16 cellular contexts compared by ENCODE assay signal in genomic region chr1:99777752-99778151, GRCh38. TPM values are rescaled to one million over a fixed set of nuclear protein-coding genes. Genes with fewer than 3 reads are reported as not detected.
A peak's percentile ranks its signal among the peaks of the same experiment; 100 is the strongest.
DNase-seq lines count a peak whose midpoint lies in the region; ATAC-seq, FAIRE-seq and TF ChIP-seq lines count a peak whose summit lies in the region.
"Had no signal": no experiment of that assay in that cellular context is flagged by ENCODE, and none has a peak within 500 bp of the region (broad histone marks: within the 10 kb centered on the region; RNA-seq: fewer than 3 reads in every experiment).

No MANE protein-coding gene starts in this region.

- DNase-seq in HepG2 (ENCODE audit: low spot score) (no peak), right lobe of liver (no peak), PC-3 (no peak), fibroblast of mammary gland (ENCODE audit: low read depth) (peak; percentile 20), right cardiac atrium (no peak), colonic mucosa (no peak)
- no peak for DNase-seq in activated naive CD4-positive, alpha-beta T cell treated with Interleukin-2 at 50 U/mL for 16 hours
- DNase-seq: 8988T; C1 segment of cervical spinal cord; Calu3; CD4-positive, alpha-beta T cell; DMS 273 treated with DMSO at 0.1 percent for 48 hours; DMS79 had no signal

- H3K27me3 ChIP-seq in HepG2 (ENCODE audit: control insufficient read depth in 1 of 2, insufficient read depth in 2 of 2, low read length in 2 of 2) (no peaks in the 10 kb centered on the region), right lobe of liver (no peaks in the 10 kb centered on the region), PC-3 (ENCODE audit: low read length) (no peaks in the 10 kb centered on the region), right cardiac atrium (ENCODE audit: control insufficient read depth, insufficient read depth) (no peaks in the 10 kb centered on the region), colonic mucosa (no peaks in the 10 kb centered on the region)

- no peak for TF ChIP-seq EP300 in HepG2 (IDR thresholded peaks at IDR 0.05; ENCODE audit: low read depth in 2 of 2, low read length in 2 of 2)
- no peak for TF ChIP-seq EP300 in HepG2 (CRISPR knock-in tag; IDR thresholded peaks at IDR 0.05; ENCODE audit: borderline replicate concordance)

- H3K79me2 ChIP-seq in HepG2 (ENCODE audit: insufficient read depth, low read length) (no peaks in the 10 kb centered on the region), PC-3 (ENCODE audit: low read length) (no peaks in the 10 kb centered on the region)

- H3K4me1 ChIP-seq in HepG2 (ENCODE audit: insufficient read depth, low read length) (no peaks in the 10 kb centered on the region; the same call in 1 of the 2 replicates), right lobe of liver (no peaks in the 10 kb centered on the region), PC-3 (ENCODE audit: insufficient read depth, low read length) (no peaks in the 10 kb centered on the region), right cardiac atrium (ENCODE audit: control insufficient read depth, insufficient read depth, low read length) (no peaks in the 10 kb centered on the region), colonic mucosa (no peaks in the 10 kb centered on the region)

- H3K4me2 ChIP-seq in HepG2 (ENCODE audit: low read depth, low read length) (no peak overlapping the region), PC-3 (ENCODE audit: low read length) (no peak overlapping the region)

- H4K20me1 ChIP-seq in HepG2 (ENCODE audit: insufficient read depth, low read length) (no peaks in the 10 kb centered on the region), PC-3 (ENCODE audit: low read length) (no peaks in the 10 kb centered on the region)

- ATAC-seq in HepG2 (no peak), right lobe of liver (no peak), PC-3 (peak; percentile 60), right cardiac atrium (no peak), HG02938 (IDR thresholded peaks at IDR 0.05; ENCODE audit: unreplicated experiment) (no peak)
- ATAC-seq: GM12878, HCT116 had no signal

- TF ChIP-seq POLR2A in HepG2 (IDR thresholded peaks at IDR 0.05; ENCODE audit: insufficient read depth in 1 of 2, low read depth in 2 of 2, low read length in 2 of 2) (no peak), right lobe of liver (IDR thresholded peaks at IDR 0.05) (no peak)

- no peak overlapping the region for H3K4me3 ChIP-seq in HepG2 (replicated peaks in 1 of 3; ENCODE audit: insufficient read depth in 1 of 3, low read depth in 2 of 3, low read length in 3 of 3)
- no peak overlapping the region for H3K4me3 ChIP-seq in right lobe of liver
- no peak overlapping the region for H3K4me3 ChIP-seq in PC-3 (ENCODE audit: low read length)
- no peak overlapping the region for H3K4me3 ChIP-seq in fibroblast of mammary gland (ENCODE audit: control insufficient read depth, low read depth, low read length)
- H3K4me3 ChIP-seq in right cardiac atrium (ENCODE audit: low read length) = no peak overlapping the region
- no peak overlapping the region for H3K4me3 ChIP-seq in colonic mucosa
- H3K4me3 ChIP-seq: GM12878 had no signal

- BruUV-seq in HepG2 (replicated peaks; lab: Mats Ljungman, UMichigan) = no TSS peak
- no TSS peak for BruUV-seq in PC-3 (replicated peaks; lab: Mats Ljungman, UMichigan)

- no peak for TF ChIP-seq RAD21 in HepG2 (CRISPR knock-in tag; IDR thresholded peaks at IDR 0.05)

- peak overlapping the region; percentile 76 for H2AFZ ChIP-seq in HepG2 (ENCODE audit: low read length)
- no peak overlapping the region for H2AFZ ChIP-seq in PC-3 (ENCODE audit: low read length)

- no peaks in the 10 kb centered on the region for H3F3A ChIP-seq in PC-3 (ENCODE audit: low read length, unreplicated experiment)

- TF ChIP-seq CTCF in HepG2 (CRISPR knock-in tag; IDR thresholded peaks at IDR 0.05) (no peak), right lobe of liver (IDR thresholded peaks at IDR 0.05) (no peak), PC-3 (conservative IDR thresholded peaks at IDR 0.05; ENCODE audit: low read depth, low read length) (no peak), fibroblast of mammary gland (conservative IDR thresholded peaks at IDR 0.05; ENCODE audit: control insufficient read depth, insufficient read depth, low read depth, low read length) (no peak), colonic mucosa (IDR thresholded peaks at IDR 0.05) (no peak)

- H3K9me2 ChIP-seq in PC-3 (replicated peaks; ENCODE audit: low read length) = no peaks in the 10 kb centered on the region

- in situ Hi-C loops in HepG2 (cut with HindIII; ENCODE audit: extremely low pct_ligation_motif_present, low pct_unique_long_range_greater_than_20kb) = no loop called here

- H3K9me3 ChIP-seq in HepG2 (ENCODE audit: low read length) (no peaks in the 10 kb centered on the region), right lobe of liver (no peaks in the 10 kb centered on the region), PC-3 (ENCODE audit: low read length) (no peaks in the 10 kb centered on the region), right cardiac atrium (ENCODE audit: control insufficient read depth, low read length) (no peaks in the 10 kb centered on the region), colonic mucosa (no peaks in the 10 kb centered on the region)

- CTCF ChIA-PET in HepG2 (lab: Yijun Ruan, JAX; ENCODE audit: low intra/inter-chr PET ratio, low total read pairs) = no interaction called here
- CTCF ChIA-PET in PC-3 (lab: Charles Lee) = no interaction called here

- H3K27ac ChIP-seq in HepG2 (ENCODE audit: extremely low read length, insufficient read depth, low read length) (no peak overlapping the region), right lobe of liver (no peak overlapping the region), PC-3 (ENCODE audit: low read length) (no peak overlapping the region), right cardiac atrium (ENCODE audit: low read length) (no peak overlapping the region), colonic mucosa (no peak overlapping the region)

- intact Hi-C loops in HepG2 (cut with micrococcal nuclease; ENCODE audit: unreplicated experiment) (no loop called here), right lobe of liver (cut with DNase I) (no loop called here), PC-3 (cut with micrococcal nuclease) (no loop called here), right cardiac atrium (cut with DNase I) (no loop called here), colonic mucosa (cut with DNase I) (no loop called here)

- POLR2A ChIA-PET in HepG2 (lab: Yijun Ruan, JAX) = no interaction called here
- POLR2A ChIA-PET in PC-3 (lab: Charles Lee; ENCODE audit: unreplicated experiment) = no interaction called here

- WGBS in HepG2 (ENCODE audit: low lambda C conversion rate) = 16% methylated on average over 3 of the region's 3 CpGs
- 51% methylated on average over 3 of the region's 3 CpGs for WGBS in right lobe of liver (ENCODE audit: insufficient coverage, low coverage, low lambda C conversion rate, missing lambda C conversion rate)
- 73% methylated on average over 3 of the region's 3 CpGs for WGBS in right cardiac atrium

- H3K9ac ChIP-seq in HepG2 (ENCODE audit: insufficient read depth, low read depth, low read length) = no peak overlapping the region
- no peak overlapping the region for H3K9ac ChIP-seq in PC-3 (ENCODE audit: low read length)
- H3K9ac ChIP-seq in colonic mucosa (ENCODE audit: low read depth in 2 of 2, low read length in 2 of 2) = no peak overlapping the region

- H3K36me3 ChIP-seq in HepG2 (replicated peaks in 1 of 2; ENCODE audit: control insufficient read depth in 1 of 2, insufficient read depth in 2 of 2, low read length in 2 of 2) (no peaks in the 10 kb centered on the region), right lobe of liver (no peaks in the 10 kb centered on the region), PC-3 (ENCODE audit: low read depth, low read length) (no peaks in the 10 kb centered on the region), colonic mucosa (no peaks in the 10 kb centered on the region)

- no peak for FAIRE-seq in HepG2 (lab: Jason Lieb, UNC)
- FAIRE-seq: GM12878 had no signal

TF ChIP-seq in HepG2, 621 proteins besides CTCF, POLR2A, EP300 and RAD21 (continues in another document):
- no peak for TF ChIP-seq TFAP4 (IDR thresholded peaks at IDR 0.05; ENCODE audit: borderline replicate concordance, low read depth)
- TF ChIP-seq STAG1 (CRISPR knock-in tag; IDR thresholded peaks at IDR 0.05) = no peak
- no peak for TF ChIP-seq LCORL (IDR thresholded peaks at IDR 0.05)
- TF ChIP-seq LCORL (CRISPR knock-in tag; IDR thresholded peaks at IDR 0.05) = no peak

RNA-seq across cellular contexts. Expression of gene FRRS1, which starts 11.3 kb away (rescaled TPM):
- total RNA-seq in HepG2 (2016; rRNA removed; fragmentation: Illumina TruSeq; extraction: Trizol) (12.0 and 23.4 TPM in 2 replicates), right lobe of liver (10 to 100 TPM; 19.6 to 44.0 (median 31.4) TPM), PC-3 (2014; rRNA removed) (14.5 and 16.3 TPM in 2 replicates), right cardiac atrium (1 to 10 TPM; 6.3 to 7.6 (median 6.9) TPM), colonic mucosa (10 to 100 TPM; 16.7 to 17.1 TPM)
- total RNA-seq in HepG2 (2016; cell fraction: cytosol; rRNA removed; fragmentation: Illumina TruSeq; extraction: Trizol; ENCODE audit: low read depth) = 3.4 and 3.9 TPM in 2 replicates
- total RNA-seq in HepG2 (2016; cell fraction: insoluble cytoplasmic fraction; rRNA removed; fragmentation: Illumina TruSeq; extraction: Trizol) = 13.7 and 24.0 TPM in 2 replicates
- 3.8 and 5.4 TPM in 2 replicates for total RNA-seq in HepG2 (2016; cell fraction: membrane; rRNA removed; fragmentation: Illumina TruSeq; extraction: Trizol)
- total RNA-seq in HepG2 (2016; cell fraction: nucleus; rRNA removed; fragmentation: Illumina TruSeq; extraction: Trizol) = 22.5 and 26.4 TPM in 2 replicates
- polyA plus RNA-seq in HepG2 (2011; rRNA removed) (22.6 and 23.2 TPM in 2 replicates), right cardiac atrium (1.4 TPM)
- 11.0 and 18.6 TPM in 2 replicates for polyA plus RNA-seq in HepG2 (2011; cell fraction: cytosol; rRNA removed)
- 12.6 and 15.7 TPM in 2 replicates for polyA plus RNA-seq in HepG2 (2011; cell fraction: nucleus; rRNA removed)
- polyA plus RNA-seq in HepG2 (2012) = 22.8 and 35.9 TPM in 2 replicates
- polyA plus RNA-seq in HepG2 (2016; cell fraction: cytosol; fragmentation: Illumina TruSeq; extraction: Trizol; ENCODE audit: low read depth) = 0.40 and 0.52 TPM in 2 replicates
- 3.2 and 3.6 TPM in 2 replicates for polyA plus RNA-seq in HepG2 (2016; cell fraction: insoluble cytoplasmic fraction; fragmentation: Illumina TruSeq; extraction: Trizol; ENCODE audit: low read depth)
- 0.48 and 2.5 TPM in 2 replicates for polyA plus RNA-seq in HepG2 (2016; cell fraction: membrane; fragmentation: Illumina TruSeq; extraction: Trizol; ENCODE audit: low read depth)
- 8.7 and 11.7 TPM in 2 replicates for polyA plus RNA-seq in HepG2 (2016; cell fraction: nucleus; fragmentation: Illumina TruSeq; extraction: Trizol; ENCODE audit: insufficient read depth, low read depth)
- 11.4 and 80.8 TPM in 2 replicates for polyA minus RNA-seq in HepG2 (2011; rRNA and poly(A)+ RNA removed; ENCODE audit: low replicate concordance)
- 42.1 and 48.8 TPM in 2 replicates for polyA minus RNA-seq in HepG2 (2011; cell fraction: cytosol; rRNA and poly(A)+ RNA removed)
- polyA minus RNA-seq in HepG2 (2011; cell fraction: nucleus; rRNA and poly(A)+ RNA removed) = 48.9 and 62.4 TPM in 2 replicates
